1 cellular context compared by ENCODE assay signal in genomic region chr2:70087703-70088507, GRCh38.
TF ChIP-seq lines count a peak whose summit lies in the region.

No MANE protein-coding gene starts in this region.

TF ChIP-seq in HepG2, 621 proteins besides CTCF, POLR2A, EP300 and RAD21 (continued from another document and continues in another):
- TF ChIP-seq AHDC1 (CRISPR knock-in tag; IDR thresholded peaks at IDR 0.05; ENCODE audit: borderline replicate concordance) (0 out of 2 replicates have a peak, but pooled peaks have one; percentile 59), ELF1 (CRISPR knock-in tag; IDR thresholded peaks at IDR 0.05) (0 out of 2 replicates have a peak, but pooled peaks have one; percentile 15), IRF2 (CRISPR knock-in tag; IDR thresholded peaks at IDR 0.05) (no peak; the same call in 1 of the 2 replicates), SOX13 (IDR thresholded peaks at IDR 0.05) (no peak), SOX13 (CRISPR knock-in tag; conservative IDR thresholded peaks at IDR 0.05 in 1 of 2, IDR thresholded peaks at IDR 0.05 in 1 of 2) (no peak), ZNF737 (CRISPR knock-in tag; IDR thresholded peaks at IDR 0.05; ENCODE audit: borderline replicate concordance) (0 out of 2 replicates have a peak, but pooled peaks have one; percentile 50), MEIS1 (CRISPR knock-in tag; IDR thresholded peaks at IDR 0.05; ENCODE audit: borderline replicate concordance) (peak; percentile 38), E2F1 (CRISPR knock-in tag; IDR thresholded peaks at IDR 0.05) (no peak), SOX6 (IDR thresholded peaks at IDR 0.05) (no peak), SOX6 (CRISPR knock-in tag; IDR thresholded peaks at IDR 0.05) (peak; percentile 54; the same call in 1 of the 2 replicates), SKIL (CRISPR knock-in tag; IDR thresholded peaks at IDR 0.05; ENCODE audit: borderline replicate concordance) (0 out of 2 replicates have a peak, but pooled peaks have one; percentile 15), ZSCAN12 (CRISPR knock-in tag; IDR thresholded peaks at IDR 0.05) (no peak), GPBP1L1 (CRISPR knock-in tag; IDR thresholded peaks at IDR 0.05) (no peak), ZNF230 (CRISPR knock-in tag; IDR thresholded peaks at IDR 0.05) (peak; percentile 31; the same call in 1 of the 2 replicates), ZNF850 (CRISPR knock-in tag; conservative IDR thresholded peaks at IDR 0.05) (no peak), ZNF558 (CRISPR knock-in tag; IDR thresholded peaks at IDR 0.05; ENCODE audit: borderline replicate concordance) (no peak), PRDM15 (CRISPR knock-in tag; IDR thresholded peaks at IDR 0.05) (no peak), ZNF607 (CRISPR knock-in tag; IDR thresholded peaks at IDR 0.05; ENCODE audit: borderline replicate concordance) (peak; percentile 22; the same call in 1 of the 2 replicates), SAFB2 (CRISPR knock-in tag; IDR thresholded peaks at IDR 0.05; ENCODE audit: borderline replicate concordance, low read depth) (peak; percentile 97; the same call in 1 of the 2 replicates), THYN1 (CRISPR knock-in tag; IDR thresholded peaks at IDR 0.05; ENCODE audit: borderline replicate concordance, low read depth) (no peak), ZNF234 (CRISPR knock-in tag; conservative IDR thresholded peaks at IDR 0.05) (no peak; the same call in 1 of the 2 replicates), ZSCAN21 (CRISPR knock-in tag; IDR thresholded peaks at IDR 0.05; ENCODE audit: borderline replicate concordance) (no peak; the same call in 1 of the 2 replicates), NBN (conservative IDR thresholded peaks at IDR 0.05) (no peak), ZNF660 (CRISPR knock-in tag; IDR thresholded peaks at IDR 0.05; ENCODE audit: borderline replicate concordance, low read depth) (0 out of 2 replicates have a peak, but pooled peaks have one; percentile 61), HDAC6 (IDR thresholded peaks at IDR 0.05; ENCODE audit: low read depth, low read length) (no peak), MXD1 (CRISPR knock-in tag; IDR thresholded peaks at IDR 0.05) (peak; percentile 80), CEBPB (IDR thresholded peaks at IDR 0.05; ENCODE audit: borderline replicate concordance, low read depth, low read length) (peak; percentile 21; the same call in 1 of the 2 replicates), TEAD3 (CRISPR knock-in tag; optimal IDR thresholded peaks at IDR 0.05; ENCODE audit: borderline replicate concordance) (no peak), NR2C2 (CRISPR knock-in tag; IDR thresholded peaks at IDR 0.05; ENCODE audit: borderline replicate concordance) (no peak), ZFP36 (IDR thresholded peaks at IDR 0.05; ENCODE audit: borderline replicate concordance, low read depth, low read length, partially characterized antibody) (no peak), ATF6 (CRISPR knock-in tag; conservative IDR thresholded peaks at IDR 0.05) (no peak), RFX1 (IDR thresholded peaks at IDR 0.05) (no peak), KAT7 (CRISPR knock-in tag; IDR thresholded peaks at IDR 0.05; ENCODE audit: borderline replicate concordance) (peak; percentile 82; the same call in 1 of the 2 replicates), ZNF784 (CRISPR knock-in tag; IDR thresholded peaks at IDR 0.05; ENCODE audit: borderline replicate concordance) (no peak), ZMAT3 (CRISPR knock-in tag; conservative IDR thresholded peaks at IDR 0.05) (peak; percentile 68), GTF2F1 (IDR thresholded peaks at IDR 0.05; ENCODE audit: low read length) (no peak), AFF4 (CRISPR knock-in tag; IDR thresholded peaks at IDR 0.05) (peak; percentile 90)
